21 cellular contexts compared by ENCODE assay signal in the genomic region with DNA sequence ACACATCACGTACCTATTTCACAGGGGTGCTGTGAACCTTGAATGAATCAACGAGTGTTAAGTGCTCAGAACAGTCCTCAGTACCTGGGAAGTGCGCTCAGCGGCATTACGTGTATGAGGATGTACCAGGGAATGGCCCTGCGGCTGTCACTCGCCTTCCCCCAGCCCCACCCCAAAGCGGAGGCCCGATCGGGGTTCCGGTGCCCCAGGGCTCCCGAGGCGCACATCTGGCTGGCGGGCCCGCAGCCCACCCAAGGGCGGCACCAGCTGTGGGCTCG. TPM values are rescaled to one million over a fixed set of nuclear protein-coding genes. Genes with fewer than 3 reads are reported as not detected.
DNase-seq lines count a peak whose midpoint lies in the region; ATAC-seq, FAIRE-seq and TF ChIP-seq lines count a peak whose summit lies in the region.
"Had no signal": no experiment of that assay in that cellular context is flagged by ENCODE, and none has a peak within 500 bp of the region (broad histone marks: within the 10 kb centered on the region; RNA-seq: fewer than 3 reads in every experiment).

No MANE protein-coding gene starts in this region.

- TF ChIP-seq POLR2A in K562 (conservative IDR thresholded peaks at IDR 0.05), result no peak

- no TSS peak for BruUV-seq in A673 (replicated peaks; lab: Mats Ljungman, UMichigan)
- no TSS peak for BruUV-seq in K562 (replicated peaks; lab: Mats Ljungman, UMichigan)

- H4K20me1 ChIP-seq in K562 (replicated peaks; ENCODE audit: control insufficient read depth, insufficient read depth, low read length), result no peaks in the 10 kb centered on the region

- no peak overlapping the region for H3K4me2 ChIP-seq in K562 (ENCODE audit: insufficient read depth, low read length)

- no peak for TF ChIP-seq RAD21 in K562 (CRISPR knock-in tag; conservative IDR thresholded peaks at IDR 0.05 in 1 of 2, IDR thresholded peaks at IDR 0.05 in 1 of 2)

- H3K4me3 Mint-ChIP-seq in activated T-helper 2 cell treated with anti-CD3 and anti-CD28 coated beads, Interferon-gamma antibody, Interleukin-2, Interleukin-4, amounts not matched to agents 10 μg/mL and 5 μg/mL and 100 μg/mL, durations not matched to agents 14 hours and 24 hours and 36 hours (ENCODE audit: low read depth), result no peak overlapping the region
- H3K4me3 Mint-ChIP-seq: activated naive CD8-positive, alpha-beta T cell treated with anti-CD3 and anti-CD28 coated beads for 36 hours; T-helper 1 cell treated with Interleukin-12 subunit alpha and Interleukin-12 subunit beta and Interleukin-4 antibody, amounts not matched to agents 30 μg/mL and 1 μg/mL, for 36 hours had no signal

- H3K9me3 ChIP-seq in A673 (ENCODE audit: low read depth, low read length, poor library complexity, severe bottlenecking) (no peaks in the 10 kb centered on the region), K562 (replicated peaks; ENCODE audit: control insufficient read depth, insufficient read depth, low read depth, low read length) (no peaks in the 10 kb centered on the region), iPS-18a (ENCODE audit: control insufficient read depth, low read depth, low read length) (no peaks in the 10 kb centered on the region)

- H3K4me1 Mint-ChIP-seq in activated T-helper 2 cell treated with anti-CD3 and anti-CD28 coated beads, Interferon-gamma antibody, Interleukin-2, Interleukin-4, amounts not matched to agents 10 μg/mL and 5 μg/mL and 100 μg/mL, durations not matched to agents 14 hours and 24 hours and 36 hours (ENCODE audit: low read depth), result no peaks in the 10 kb centered on the region
- H3K4me1 Mint-ChIP-seq: activated naive CD8-positive, alpha-beta T cell treated with anti-CD3 and anti-CD28 coated beads for 36 hours had no signal

- TF ChIP-seq CTCF in A673 (conservative IDR thresholded peaks at IDR 0.05; ENCODE audit: low read depth, low read length) (no peak), K562 (IDR thresholded peaks at IDR 0.05 in 2 of 3, conservative IDR thresholded peaks at IDR 0.05 in 1 of 3; ENCODE audit: insufficient read depth in 2 of 3, low read depth in 1 of 3, low read length in 3 of 3) (no peak)

- H3K79me2 ChIP-seq in K562 (ENCODE audit: control insufficient read depth, insufficient read depth, low read length), result no peaks in the 10 kb centered on the region

- no peaks in the 10 kb centered on the region for H3K9me3 Mint-ChIP-seq in activated T-helper 2 cell treated with anti-CD3 and anti-CD28 coated beads, Interferon-gamma antibody, Interleukin-2, Interleukin-4, amounts not matched to agents 10 μg/mL and 5 μg/mL and 100 μg/mL, durations not matched to agents 14 hours and 24 hours and 36 hours
- H3K9me3 Mint-ChIP-seq: activated naive CD8-positive, alpha-beta T cell treated with anti-CD3 and anti-CD28 coated beads for 36 hours; naive B cell; T-helper 1 cell treated with Interleukin-12 subunit alpha and Interleukin-12 subunit beta and Interleukin-4 antibody, amounts not matched to agents 30 μg/mL and 1 μg/mL, for 36 hours had no signal

- peaks cover 23% of the 10 kb centered on the region for H3K27me3 Mint-ChIP-seq in activated T-helper 2 cell treated with anti-CD3 and anti-CD28 coated beads, Interferon-gamma antibody, Interleukin-2, Interleukin-4, amounts not matched to agents 10 μg/mL and 5 μg/mL and 100 μg/mL, durations not matched to agents 14 hours and 24 hours and 36 hours (ENCODE audit: low read depth)

- H3K27ac ChIP-seq in A673 (ENCODE audit: low read depth, low read length, poor library complexity, severe bottlenecking), result no peak overlapping the region
- H3K27ac ChIP-seq in K562 (ENCODE audit: extremely low read depth, low read depth, low read length), result no peak overlapping the region
- no peak overlapping the region for H3K27ac ChIP-seq in iPS-18a (ENCODE audit: low read length)
- H3K27ac ChIP-seq in rectal smooth muscle tissue (ENCODE audit: low read depth, low read length), result no peak overlapping the region
- H3K27ac ChIP-seq: RWPE1 had no signal

- H3K27me3 ChIP-seq in A673 (replicated peaks; ENCODE audit: insufficient read depth, low read depth, low read length, poor library complexity) (no peaks in the 10 kb centered on the region), K562 (ENCODE audit: control insufficient read depth in 2 of 2, insufficient read depth in 2 of 2, low read length in 2 of 2) (peaks cover 23 to 51% of the 10 kb centered on the region in 2 experiments), iPS-18a (ENCODE audit: control insufficient read depth, insufficient read depth, low read length) (no peaks in the 10 kb centered on the region), rectal smooth muscle tissue (ENCODE audit: control insufficient read depth, insufficient read depth, low read length) (no peaks in the 10 kb centered on the region)

- H3K36me3 Mint-ChIP-seq in activated T-helper 2 cell treated with anti-CD3 and anti-CD28 coated beads, Interferon-gamma antibody, Interleukin-2, Interleukin-4, amounts not matched to agents 10 μg/mL and 5 μg/mL and 100 μg/mL, durations not matched to agents 14 hours and 24 hours and 36 hours (ENCODE audit: low read depth), result no peaks in the 10 kb centered on the region
- H3K36me3 Mint-ChIP-seq: activated naive CD8-positive, alpha-beta T cell treated with anti-CD3 and anti-CD28 coated beads for 36 hours; naive B cell had no signal

- no peak overlapping the region for H2AFZ ChIP-seq in K562 (ENCODE audit: low read depth, low read length)

- H3K27ac Mint-ChIP-seq in activated T-helper 2 cell treated with anti-CD3 and anti-CD28 coated beads, Interferon-gamma antibody, Interleukin-2, Interleukin-4, amounts not matched to agents 10 μg/mL and 5 μg/mL and 100 μg/mL, durations not matched to agents 14 hours and 24 hours and 36 hours, result no peak overlapping the region
- H3K27ac Mint-ChIP-seq: activated naive CD8-positive, alpha-beta T cell treated with anti-CD3 and anti-CD28 coated beads for 36 hours; naive B cell; T-helper 1 cell treated with Interleukin-12 subunit alpha and Interleukin-12 subunit beta and Interleukin-4 antibody, amounts not matched to agents 30 μg/mL and 1 μg/mL, for 36 hours had no signal

- H3K4me1 ChIP-seq in A673 (ENCODE audit: insufficient read depth, low read length, poor library complexity, severe bottlenecking), result peaks cover 37% of the 10 kb centered on the region
- peaks cover 0 to 5% of the 10 kb centered on the region in 2 experiments; a peak in 2 of 5 replicates for H3K4me1 ChIP-seq in K562 (replicated peaks in 1 of 2; ENCODE audit: control insufficient read depth in 2 of 2, insufficient read depth in 2 of 2, low read length in 2 of 2)
- H3K4me1 ChIP-seq in iPS-18a (ENCODE audit: control insufficient read depth, low read depth, low read length), result peaks cover 58% of the 10 kb centered on the region
- H3K4me1 ChIP-seq in rectal smooth muscle tissue (ENCODE audit: control insufficient read depth, insufficient read depth, low read length), result peaks cover 24% of the 10 kb centered on the region

- in situ Hi-C loops in K562 (cut with MboI), result no loop called here

- no peak for DNase-seq in A673 (ENCODE audit: low spot score)
- no peak for DNase-seq in K562 (ENCODE audit: extremely low read depth in 1 of 4, low spot score in 3 of 4)
- DNase-seq in T-helper 9 cell, result no peak
- no peak for DNase-seq in activated T-helper 2 cell treated with anti-CD3 and anti-CD28 coated beads, Interferon-gamma antibody, Interleukin-2, Interleukin-4, amounts not matched to agents 10 μg/mL and 5 μg/mL and 100 μg/mL, durations not matched to agents 14 hours and 24 hours and 36 hours (ENCODE audit: low spot score)
- DNase-seq: activated CD4-positive, CD25-positive, alpha-beta regulatory T cell treated with anti-CD3 and anti-CD28 coated beads, Interleukin-2, amount 50 U/mL, for 72 hours; activated naive CD8-positive, alpha-beta T cell treated with anti-CD3 and anti-CD28 coated beads for 36 hours; cerebellar nuclear complex; COR-L47; GF-D8; naive B cell; NCI-H187; NCI-H748 treated with DMSO at 0.1 percent for 48 hours; stimulated activated naive CD4-positive, alpha-beta T cell treated with Interleukin-2 at 50 U/mL for 16 hours had no signal

- intact Hi-C loops in A673 (cut with micrococcal nuclease; ENCODE audit: unreplicated experiment) (no loop called here), K562 (cut with micrococcal nuclease) (no loop called here)
- intact Hi-C loops in activated T-helper 2 cell treated with anti-CD3 and anti-CD28 coated beads, Interferon-gamma antibody, Interleukin-2, Interleukin-4, amounts not matched to agents 10 μg/mL and 5 μg/mL and 100 μg/mL, durations not matched to agents 14 hours and 24 hours and 36 hours (cut with micrococcal nuclease), result no loop called here

- H3K36me3 ChIP-seq in A673 (ENCODE audit: insufficient read depth, low read length, poor library complexity, severe bottlenecking), result no peaks in the 10 kb centered on the region
- no peaks in the 10 kb centered on the region for H3K36me3 ChIP-seq in K562 (ENCODE audit: control insufficient read depth, insufficient read depth, low read length)
- no peaks in the 10 kb centered on the region for H3K36me3 ChIP-seq in iPS-18a (ENCODE audit: control insufficient read depth, low read depth, low read length)
- no peaks in the 10 kb centered on the region for H3K36me3 ChIP-seq in rectal smooth muscle tissue (ENCODE audit: control insufficient read depth, insufficient read depth, low read length)

- 11% methylated on average over 12 of the region's 17 CpGs for WGBS in K562 (ENCODE audit: insufficient coverage, low coverage, missing lambda C conversion rate)

- no peaks in the 10 kb centered on the region for H3K9me1 ChIP-seq in K562 (ENCODE audit: control insufficient read depth, insufficient read depth, low read length)

- CTCF ChIA-PET in A673 (lab: Charles Lee), result no interaction called here
- CTCF ChIA-PET in K562 (lab: Yijun Ruan, JAX; ENCODE audit: low intra/inter-chr PET ratio), result no interaction called here

- H3K9ac ChIP-seq in K562 (ENCODE audit: insufficient read depth in 1 of 2, low read depth in 2 of 2, low read length in 2 of 2), result no peak overlapping the region
- H3K9ac ChIP-seq in iPS-18a (ENCODE audit: low read length), result peak overlapping the region; percentile 30
- H3K9ac ChIP-seq in rectal smooth muscle tissue (ENCODE audit: low read length), result no peak overlapping the region

- no peak for ATAC-seq in K562
- no peak for ATAC-seq in GM18909 (IDR thresholded peaks at IDR 0.05; ENCODE audit: poor library complexity, unreplicated experiment)
- ATAC-seq in HG02981 (IDR thresholded peaks at IDR 0.05; ENCODE audit: unreplicated experiment), result no peak
- ATAC-seq: esophagus mucosa had no signal

- POLR2A ChIA-PET in A673 (lab: Charles Lee; ENCODE audit: low non-redundant PET), result no interaction called here
- POLR2A ChIA-PET in K562 (lab: Yijun Ruan, JAX), result no interaction called here

- TF ChIP-seq EP300 in K562 (IDR thresholded peaks at IDR 0.05; ENCODE audit: low read length), result no peak

- no peak for FAIRE-seq in K562 (lab: Jason Lieb, UNC)

- H3K4me3 ChIP-seq in A673 (ENCODE audit: low read depth, low read length, poor library complexity, severe bottlenecking), result peak overlapping the region; percentile 28
- no peak overlapping the region for H3K4me3 ChIP-seq in K562
- H3K4me3 ChIP-seq in iPS-18a (ENCODE audit: low read length), result peak overlapping the region; percentile 37
- H3K4me3 ChIP-seq in rectal smooth muscle tissue (ENCODE audit: low read length), result peak overlapping the region; percentile 29

RNA-seq across cellular contexts. Expression of gene ZNF423, which starts 17.6 kb away (rescaled TPM):
- 11.1 and 12.5 TPM in 2 replicates for total RNA-seq in A673 (2021)
- total RNA-seq in K562 (2011; cell fraction: chromatin; rRNA removed; ENCODE audit: low replicate concordance), result not detected in 2 replicates
- total RNA-seq in K562 (2011; cell fraction: nucleolus; rRNA removed), result not detected in 2 replicates
- total RNA-seq in K562 (2011; cell fraction: nucleoplasm; rRNA removed), result not detected in 2 replicates
- total RNA-seq in K562 (2014; rRNA removed), result not detected in 2 replicates
- total RNA-seq in K562 (2014; rRNA removed; fragmentation: Illumina TruSeq; extraction: Trizol), result not detected in 2 replicates
- not detected in 2 replicates for total RNA-seq in K562 (2015; rRNA removed; fragmentation: Illumina TruSeq; extraction: Trizol)
- not detected in 2 replicates for total RNA-seq in K562 (2021)
- not detected in 2 replicates for polyA plus RNA-seq in K562 (2011; rRNA removed)
- polyA plus RNA-seq in K562 (2011; cell fraction: cytosol; rRNA removed), result 0.03 TPM in 1 of 2 replicates, not detected in the other
- polyA plus RNA-seq in K562 (2011; cell fraction: nucleus; rRNA removed), result not detected in 2 replicates
- polyA plus RNA-seq in K562 (2012), result not detected in 2 replicates
- polyA plus RNA-seq in K562 (2014; fragmentation: Illumina TruSeq; extraction: Trizol), result not detected in 2 replicates
- not detected for polyA plus RNA-seq in K562 (2014; fragmentation: Nextera tagmentation; extraction: Ambion mirVana)
- polyA plus RNA-seq in K562 (2014; rRNA removed), result not detected in 2 replicates
- polyA minus RNA-seq in K562 (2011; rRNA and poly(A)+ RNA removed), result not detected in 2 replicates
- polyA minus RNA-seq in K562 (2011; cell fraction: cytosol; rRNA and poly(A)+ RNA removed), result not detected in 2 replicates
- polyA minus RNA-seq in K562 (2011; cell fraction: nucleus; rRNA and poly(A)+ RNA removed), result not detected in 2 replicates
- not detected in 2 replicates for total RNA-seq in activated T-helper 2 cell treated with anti-CD3 and anti-CD28 coated beads, Interferon-gamma antibody, Interleukin-2, Interleukin-4, amounts not matched to agents 10 μg/mL and 5 μg/mL and 100 μg/mL, durations not matched to agents 14 hours and 24 hours and 36 hours
- total RNA-seq: activated naive CD8-positive, alpha-beta T cell treated with anti-CD3 and anti-CD28 coated beads for 36 hours; LHCN-M2 had no signal

Comparison
In these comparisons a context has a peak if more than half of its experiments do, and no peak if none do; other contexts are left out.
1. RNA of gene ZNF423, which starts 17.6 kb away (total RNA-seq): 11.1 to 12.5 TPM in A673; not detected in K562 and not detected in activated T-helper 2 cell treated with anti-CD3 and anti-CD28 coated beads, Interferon-gamma antibody, Interleukin-2, Interleukin-4, amounts not matched to agents 10 μg/mL and 5 μg/mL and 100 μg/mL, durations not matched to agents 14 hours and 24 hours and 36 hours; every median in the first group is over 10 times any median in the second.